In the genomic region with DNA sequence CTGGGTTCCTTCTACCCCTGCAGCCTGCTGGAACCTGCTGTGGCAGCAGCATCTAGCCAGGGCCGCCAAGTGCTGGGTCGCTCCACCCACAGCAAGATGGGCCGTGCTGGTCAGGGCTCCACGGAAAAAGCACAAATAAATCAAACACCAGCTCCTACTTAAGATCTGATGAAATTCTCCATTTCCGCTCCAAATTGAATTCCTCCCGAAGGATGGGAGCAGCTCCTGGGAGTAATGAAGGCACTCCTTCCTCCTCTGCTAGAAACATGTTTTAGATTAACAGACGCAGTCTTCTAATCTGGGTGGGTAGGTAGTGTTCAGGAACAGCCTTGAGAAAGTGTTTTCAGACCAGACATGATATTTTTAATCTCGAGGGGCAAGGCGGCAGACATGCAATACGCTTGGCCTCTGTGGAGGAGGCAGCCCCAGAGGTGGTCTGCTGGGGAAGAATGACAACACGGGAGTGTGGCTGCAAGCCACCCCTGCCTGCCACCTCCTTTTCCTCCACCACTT, we compare ENCODE assay signal across 8 cellular contexts.
DNase-seq lines count a peak whose midpoint lies in the region; TF ChIP-seq lines count a peak whose summit lies in the region.

No MANE protein-coding gene starts in this region.

- peak overlapping the region; percentile 74 for H3K27ac Mint-ChIP-seq in progenitor cell of endocrine pancreas

- H3K27ac ChIP-seq in SK-N-MC = peak overlapping the region; percentile 94

- H3K9me3 ChIP-seq in SK-N-MC (ENCODE audit: low read depth, low read length) = no peaks in the 10 kb centered on the region

- TF ChIP-seq CTCF in AG09319 (IDR thresholded peaks at IDR 0.05; ENCODE audit: low read depth, low read length) (no peak), foreskin fibroblast (IDR thresholded peaks at IDR 0.05; ENCODE audit: low read depth, low read length) (no peak), progenitor cell of endocrine pancreas (IDR thresholded peaks at IDR 0.05; ENCODE audit: unreplicated experiment) (no peak)

- H3K9ac ChIP-seq in SK-N-MC (ENCODE audit: insufficient read length) = peak overlapping the region; percentile 14

- no peaks in the 10 kb centered on the region for H3K9me3 Mint-ChIP-seq in progenitor cell of endocrine pancreas (ENCODE audit: low read depth)

- H3K4me3 ChIP-seq in SK-N-MC (peak overlapping the region; percentile 69), foreskin fibroblast (ENCODE audit: low read depth in 1 of 2, low read length in 2 of 2) (peak overlapping the region; percentile 7 to 10)

- no peaks in the 10 kb centered on the region for H3K27me3 Mint-ChIP-seq in progenitor cell of endocrine pancreas

- H3K36me3 Mint-ChIP-seq in progenitor cell of endocrine pancreas (ENCODE audit: insufficient read depth) = peaks cover 2% of the 10 kb centered on the region

- H3K4me1 Mint-ChIP-seq in progenitor cell of endocrine pancreas (ENCODE audit: low read depth) = peaks cover 61% of the 10 kb centered on the region

- H3K36me3 ChIP-seq in SK-N-MC (ENCODE audit: insufficient read depth, low read length) = no peaks in the 10 kb centered on the region

- no peak overlapping the region for H3K4me3 Mint-ChIP-seq in progenitor cell of endocrine pancreas (ENCODE audit: low read depth)

- DNase-seq in AG09319 (ENCODE audit: extremely low read depth, low read depth) = peak; percentile 83
- peak; percentile 45 for DNase-seq in SK-N-MC (ENCODE audit: low read depth, low spot score)
- peak; percentile 76 to 87 for DNase-seq in foreskin fibroblast
- DNase-seq in progenitor cell of endocrine pancreas (ENCODE audit: low spot score, unreplicated experiment) = no peak
- DNase-seq in NCI-H1092 (lab: John Stamatoyannopoulos, UW) = no peak
- DNase-seq in NOMO-1 (lab: John Stamatoyannopoulos, UW; ENCODE audit: unreplicated experiment in 2 of 2) = no peak
- DNase-seq in activated T-cell treated with anti-CD3 and anti-CD28 coated beads for 4 hours = no peak
- DNase-seq in HuH-7 (ENCODE audit: low spot score) = no peak

Comparison
In these comparisons a context has a peak if more than half of its experiments do, and no peak if none do; other contexts are left out.
1. DNase-seq: peak in AG09319 (single experiment), SK-N-MC (single experiment) and foreskin fibroblast (2 of 2); none in progenitor cell of endocrine pancreas (single experiment), NCI-H1092 (single experiment), NOMO-1 (0 of 2), activated T-cell treated with anti-CD3 and anti-CD28 coated beads for 4 hours (single experiment) and HuH-7 (single experiment).